In the genomic region with DNA sequence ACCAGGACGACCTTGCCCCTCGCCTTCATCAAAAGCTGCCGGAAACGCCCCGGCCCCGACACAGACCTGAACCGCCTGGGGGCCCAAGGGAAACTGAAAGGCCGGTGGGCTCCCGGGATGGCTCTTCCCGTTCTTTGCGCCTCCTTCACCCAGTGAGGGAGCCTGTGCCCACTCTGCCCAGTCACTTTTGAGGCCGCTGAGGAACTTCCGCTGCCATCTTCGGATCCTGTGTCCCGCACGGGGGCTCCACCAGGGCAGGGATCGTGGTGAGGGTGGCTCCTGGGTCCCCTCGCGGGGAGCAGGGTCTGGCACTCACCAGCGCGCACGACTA, we compare ENCODE assay signal across 25 cellular contexts.
A peak's percentile ranks its signal among the peaks of the same experiment; 100 is the strongest.
DNase-seq lines count a peak whose midpoint lies in the region; ATAC-seq and FAIRE-seq lines count a peak whose summit lies in the region.
"Had no signal": no experiment of that assay in that cellular context is flagged by ENCODE, and none has a peak within 500 bp of the region (broad histone marks: within the 10 kb centered on the region; RNA-seq: fewer than 3 reads in every experiment).

No MANE protein-coding gene starts in this region.

- no peaks in the 10 kb centered on the region for H3K36me3 ChIP-seq in ES-I3 (ENCODE audit: insufficient read depth, low read length)
- no peaks in the 10 kb centered on the region for H3K36me3 ChIP-seq in trophoblast cell (ENCODE audit: control insufficient read depth in 1 of 2, insufficient read depth in 2 of 2, low read length in 2 of 2)

- no peak overlapping the region for H3K18ac ChIP-seq in trophoblast cell (ENCODE audit: low read length)

- peak overlapping the region; percentile 34 for H3K27ac Mint-ChIP-seq in activated CD8-positive, alpha-beta T cell treated with anti-CD3 and anti-CD28 coated beads, Interleukin-2, amount 10 ng/mL, durations not matched to agents 7 days and 5 days
- H3K27ac Mint-ChIP-seq: stimulated activated naive CD8-positive, alpha-beta T cell treated with anti-CD3 and anti-CD28 coated beads, Interleukin-15, Interleukin-2, amounts not matched to agents 100 ng/mL and 50 ng/mL, for 24 hours; type B pancreatic cell had no signal

- H3K27ac ChIP-seq in trophoblast cell (ENCODE audit: low read depth, low read length), result no peak overlapping the region
- H3K27ac ChIP-seq: epithelial cell of prostate had no signal

- no peaks in the 10 kb centered on the region for H3K36me3 Mint-ChIP-seq in activated CD8-positive, alpha-beta T cell treated with anti-CD3 and anti-CD28 coated beads, Interleukin-2, amount 10 ng/mL, durations not matched to agents 7 days and 5 days (ENCODE audit: low read depth)
- H3K36me3 Mint-ChIP-seq: type B pancreatic cell had no signal

- H2BK120ac ChIP-seq in trophoblast cell (ENCODE audit: insufficient read depth, low read length, poor library complexity), result no peak overlapping the region

- FAIRE-seq in urothelium cell line (lab: Jason Lieb, UNC), result no peak
- FAIRE-seq: bronchial epithelial cell had no signal

- H4K8ac ChIP-seq in trophoblast cell (ENCODE audit: low read depth, low read length), result no peak overlapping the region

- H3K23ac ChIP-seq in trophoblast cell (ENCODE audit: low read length), result no peak overlapping the region

- no peak overlapping the region for H2AK5ac ChIP-seq in trophoblast cell (ENCODE audit: low read length)

- H3K79me2 ChIP-seq in trophoblast cell (ENCODE audit: control insufficient read depth, insufficient read depth, low read length, poor library complexity), result no peaks in the 10 kb centered on the region

- H3K9me3 Mint-ChIP-seq in activated CD8-positive, alpha-beta T cell treated with anti-CD3 and anti-CD28 coated beads, Interleukin-2, amount 10 ng/mL, durations not matched to agents 7 days and 5 days (ENCODE audit: insufficient read depth), result no peaks in the 10 kb centered on the region
- H3K9me3 Mint-ChIP-seq: stimulated activated naive CD8-positive, alpha-beta T cell treated with anti-CD3 and anti-CD28 coated beads, Interleukin-15, Interleukin-2, amounts not matched to agents 100 ng/mL and 50 ng/mL, for 24 hours; type B pancreatic cell had no signal

- H4K91ac ChIP-seq in trophoblast cell (ENCODE audit: low read depth, low read length), result no peak overlapping the region

- H2BK12ac ChIP-seq in trophoblast cell (ENCODE audit: low read length), result no peak overlapping the region

- peaks cover 3% of the 10 kb centered on the region; the same call in 1 of the 2 replicates for H3K4me1 ChIP-seq in ES-I3 (ENCODE audit: insufficient read depth, low read length)
- no peaks in the 10 kb centered on the region for H3K4me1 ChIP-seq in trophoblast cell (ENCODE audit: control insufficient read depth in 1 of 2, insufficient read depth in 2 of 2, low read length in 2 of 2)

- POLR2A ChIA-PET in activated CD8-positive, alpha-beta T cell treated with anti-CD3 and anti-CD28 coated beads, Interleukin-2, amount 10 ng/mL, durations not matched to agents 7 days and 5 days (lab: Charles Lee), result interaction anchor here (1.5 kb wide), 1 partner anchor 10 kb away, joined by 7 read pairs; no protein-coding TSS in a partner anchor

- no peak overlapping the region for H4K12ac ChIP-seq in trophoblast cell (ENCODE audit: low read depth, low read length)

- no peak overlapping the region for H3K4me3 Mint-ChIP-seq in activated CD8-positive, alpha-beta T cell treated with anti-CD3 and anti-CD28 coated beads, Interleukin-2, amount 10 ng/mL, durations not matched to agents 7 days and 5 days
- H3K4me3 Mint-ChIP-seq: stimulated activated naive CD8-positive, alpha-beta T cell treated with anti-CD3 and anti-CD28 coated beads, Interleukin-15, Interleukin-2, amounts not matched to agents 100 ng/mL and 50 ng/mL, for 24 hours; type B pancreatic cell had no signal

- no peak for DNase-seq in activated CD8-positive, alpha-beta T cell treated with anti-CD3 and anti-CD28 coated beads, Interleukin-2, amount 10 ng/mL, durations not matched to agents 7 days and 5 days
- DNase-seq in trophoblast cell (no peak), urothelium cell line (ENCODE audit: low spot score) (no peak)
- DNase-seq in stimulated activated CD4-positive, alpha-beta T cell treated with anti-CD3 and anti-CD28 coated beads, Interleukin-4, amount 100 ng/mL, for 4 hours, result no peak
- DNase-seq: activated CD8-positive, alpha-beta memory T cell treated with anti-CD3 and anti-CD28 coated beads for 24 hours; activated T-cell treated with anti-CD3 and anti-CD28 coated beads, Interleukin-2, amount 50 U/mL, for 48 hours; COR-L47; DND-41; IMR-90; kidney glomerular epithelial cell; NCI-H1436 treated with DMSO at 0.1 percent for 48 hours; NCI-H2171 treated with DMSO at 0.1 percent for 48 hours; NCI-H526 treated with DMSO at 0.1 percent for 48 hours; posterior cingulate gyrus; stimulated activated CD4-positive, alpha-beta T cell treated with anti-CD3 and anti-CD28 coated beads, Interleukin-1b, Interleukin-23, amount 100 ng/mL, for 48 hours; T1000 had no signal

- no peak overlapping the region for H2BK5ac ChIP-seq in trophoblast cell (ENCODE audit: low read depth, low read length, poor library complexity)

- ATAC-seq in activated CD8-positive, alpha-beta T cell treated with anti-CD3 and anti-CD28 coated beads, Interleukin-2, amount 10 ng/mL, durations not matched to agents 7 days and 5 days, result no peak
- no peak for ATAC-seq in HG03039 (IDR thresholded peaks at IDR 0.05; ENCODE audit: unreplicated experiment)
- ATAC-seq in HG02623 (IDR thresholded peaks at IDR 0.05; ENCODE audit: unreplicated experiment), result no peak
- ATAC-seq: HCT116 had no signal

- H3K14ac ChIP-seq in trophoblast cell (ENCODE audit: low read length), result no peak overlapping the region

- H3K9ac ChIP-seq in ES-I3 (ENCODE audit: low read depth, low read length) (peak overlapping the region; percentile 59), trophoblast cell (ENCODE audit: low read length) (no peak overlapping the region)

- no peaks in the 10 kb centered on the region for H3K27me3 ChIP-seq in trophoblast cell (ENCODE audit: insufficient read depth, low read length)

- peak overlapping the region; percentile 58 for H3K4me2 ChIP-seq in trophoblast cell (ENCODE audit: low read length)

- H3K9me3 ChIP-seq in ES-I3 (ENCODE audit: control insufficient read depth, insufficient read depth, low read length) (no peaks in the 10 kb centered on the region), iPS-18c (ENCODE audit: control insufficient read depth, insufficient read depth, low read length) (no peaks in the 10 kb centered on the region), trophoblast cell (ENCODE audit: insufficient read depth, low read depth, low read length) (no peaks in the 10 kb centered on the region)

- no peaks in the 10 kb centered on the region for H3K27me3 Mint-ChIP-seq in activated CD8-positive, alpha-beta T cell treated with anti-CD3 and anti-CD28 coated beads, Interleukin-2, amount 10 ng/mL, durations not matched to agents 7 days and 5 days (ENCODE audit: low read depth)
- H3K27me3 Mint-ChIP-seq: stimulated activated naive CD8-positive, alpha-beta T cell treated with anti-CD3 and anti-CD28 coated beads, Interleukin-15, Interleukin-2, amounts not matched to agents 100 ng/mL and 50 ng/mL, for 24 hours had no signal

- no peak overlapping the region for H3K4ac ChIP-seq in trophoblast cell (ENCODE audit: low read depth, low read length)

- H3K79me1 ChIP-seq in trophoblast cell (ENCODE audit: low read length), result no peaks in the 10 kb centered on the region

- H2AFZ ChIP-seq in trophoblast cell (ENCODE audit: insufficient read depth, low read length, poor library complexity), result no peak overlapping the region

- peaks cover 20% of the 10 kb centered on the region for H3K4me1 Mint-ChIP-seq in activated CD8-positive, alpha-beta T cell treated with anti-CD3 and anti-CD28 coated beads, Interleukin-2, amount 10 ng/mL, durations not matched to agents 7 days and 5 days (ENCODE audit: low read depth)

- WGBS in trophoblast cell (ENCODE audit: extremely low coverage, insufficient coverage, insufficient read length), result no CpG with 5 or more reads among the region's 22 CpGs

- H3K4me3 ChIP-seq in iPS-18c (ENCODE audit: insufficient read depth, low read depth, low read length), result peak overlapping the region; percentile 40; the same call in 1 of the 2 replicates
- H3K4me3 ChIP-seq in trophoblast cell (ENCODE audit: low read depth, low read length), result no peak overlapping the region

- CTCF ChIA-PET in activated CD8-positive, alpha-beta T cell treated with anti-CD3 and anti-CD28 coated beads, Interleukin-2, amount 10 ng/mL, durations not matched to agents 7 days and 5 days (lab: Charles Lee), result no interaction called here
